Comparison of ENCODE assay signal across 9 cellular contexts in genomic region chr14:73465833-73466532, GRCh38. TPM values are rescaled to one million over a fixed set of nuclear protein-coding genes. Genes with fewer than 3 reads are reported as not detected.
DNase-seq lines count a peak whose midpoint lies in the region; ATAC-seq, FAIRE-seq and TF ChIP-seq lines count a peak whose summit lies in the region.
"Had no signal": no experiment of that assay in that cellular context is flagged by ENCODE, and none has a peak within 500 bp of the region (broad histone marks: within the 10 kb centered on the region; RNA-seq: fewer than 3 reads in every experiment).

No MANE protein-coding gene starts in this region.

- peak overlapping the region; percentile 42 for H2AFZ ChIP-seq in GM12878 (ENCODE audit: control insufficient read depth, low read depth, low read length)

- H3K36me3 ChIP-seq in GM12878 (ENCODE audit: control insufficient read depth in 2 of 2, insufficient read depth in 2 of 2, low read length in 1 of 2), result no peaks in the 10 kb centered on the region

- intact Hi-C loops in GM12878 (cut with micrococcal nuclease; ENCODE audit: unreplicated experiment), result no loop called here

- POLR2A ChIA-PET in AG04450 (lab: Yijun Ruan, JAX), result no interaction called here
- POLR2A ChIA-PET in GM12878 (lab: Charles Lee), result interaction anchor here (0.5 to 3.8 kb wide), 8 partner anchors 9 to 1106 kb away, joined by 3 to 13 read pairs (median 4); no protein-coding TSS in a partner anchor
- POLR2A ChIA-PET in RWPE1 (lab: Yijun Ruan, JAX; ENCODE audit: low non-redundant PET), result no interaction called here

- H3K4me1 ChIP-seq in GM12878 (ENCODE audit: control insufficient read depth, insufficient read depth, low read length), result peaks cover 28% of the 10 kb centered on the region

- H3K9ac ChIP-seq in GM12878 (ENCODE audit: control insufficient read depth, insufficient read depth, low read length), result no peak overlapping the region

- no peak for TF ChIP-seq CTCF in AG04450 (IDR thresholded peaks at IDR 0.05; ENCODE audit: low read depth, low read length)
- no peak for TF ChIP-seq CTCF in GM12878 (IDR thresholded peaks at IDR 0.05 in 2 of 3, conservative IDR thresholded peaks at IDR 0.05 in 1 of 3; ENCODE audit: control insufficient read depth in 2 of 3, extremely low read depth in 1 of 3, insufficient read depth in 1 of 3, low read depth in 3 of 3, low read length in 3 of 3)
- TF ChIP-seq CTCF in mesothelial cell of epicardium (IDR thresholded peaks at IDR 0.05; ENCODE audit: unreplicated experiment), result no peak
- TF ChIP-seq CTCF in RWPE1 (conservative IDR thresholded peaks at IDR 0.05; ENCODE audit: low read depth), result no peak

- TF ChIP-seq EP300 in GM12878 (IDR thresholded peaks at IDR 0.05; ENCODE audit: borderline replicate concordance in 1 of 2, control insufficient read depth in 1 of 2, low read depth in 2 of 2, low read length in 2 of 2), result no peak

- ATAC-seq in GM12878 (peak; percentile 24), GM21576 (IDR thresholded peaks at IDR 0.05; ENCODE audit: unreplicated experiment) (no peak), HG02970 (IDR thresholded peaks at IDR 0.05; ENCODE audit: low FRiP score, unreplicated experiment) (no peak)

- in situ Hi-C loops in KBM-7 (cut with MboI; ENCODE audit: low pct_unique_long_range_greater_than_20kb, low sequenced_read_pairs) (no loop called here), GM12878 (cut with MboI) (loop anchor here (5.0 kb wide), 1 partner anchor 174 kb away; no protein-coding TSS in a partner anchor)

- no peak overlapping the region for H3K4me3 Mint-ChIP-seq in mesothelial cell of epicardium

- TF ChIP-seq POLR2A in GM12878 (IDR thresholded peaks at IDR 0.05; ENCODE audit: low read depth, low read length), result no peak

- CTCF ChIA-PET in AG04450 (lab: Charles Lee), result interaction anchor here (10.1 to 11.0 kb wide), 2 partner anchors 170 to 292 kb away, joined by 107 to 173 read pairs; no protein-coding TSS in a partner anchor
- CTCF ChIA-PET in GM12878 (lab: Yijun Ruan, JAX), result interaction anchor here (0.7 to 19.2 kb wide), 6 partner anchors 104 to 293 kb away, joined by 3 to 252 read pairs (median 4); no protein-coding TSS in a partner anchor
- CTCF ChIA-PET in RWPE1 (lab: Yijun Ruan, JAX), result no interaction called here

- H3K4me3 ChIP-seq in AG04450 (ENCODE audit: low read depth, low read length), result no peak overlapping the region
- H3K4me3 ChIP-seq in GM12878, result peak overlapping the region; percentile 61; the same call in 1 of the 2 replicates

- no peaks in the 10 kb centered on the region for H3K79me2 ChIP-seq in GM12878 (ENCODE audit: control insufficient read depth, insufficient read depth, low read length)

- WGBS in GM12878 (ENCODE audit: insufficient coverage, insufficient replicate concordance, low lambda C conversion rate, missing lambda C conversion rate), result 44% methylated on average over 5 of the region's 5 CpGs

- no peaks in the 10 kb centered on the region for H4K20me1 ChIP-seq in GM12878 (ENCODE audit: control insufficient read depth, insufficient read depth)

- H3K4me1 Mint-ChIP-seq in mesothelial cell of epicardium, result peaks cover 37% of the 10 kb centered on the region

- TF ChIP-seq RAD21 in GM12878 (IDR thresholded peaks at IDR 0.05; ENCODE audit: insufficient read depth, low read depth, low read length), result no peak

- no peaks in the 10 kb centered on the region for H3K36me3 Mint-ChIP-seq in mesothelial cell of epicardium

- peak overlapping the region; percentile 31 for H3K27ac Mint-ChIP-seq in mesothelial cell of epicardium

- DNase-seq in AG04450 (ENCODE audit: low read depth, low spot score) (no peak), KBM-7 (peak; percentile 63), GM12878 (ENCODE audit: low read depth, low spot score) (no peak), mesothelial cell of epicardium (ENCODE audit: low spot score in 2 of 2, unreplicated experiment in 2 of 2) (no peak), NCI-H2107 treated with DMSO at 0.1 percent for 48 hours (lab: John Stamatoyannopoulos, UW; ENCODE audit: unreplicated experiment) (no peak), RWPE1 (ENCODE audit: low spot score) (no peak)
- DNase-seq: stimulated activated CD8-positive, alpha-beta memory T cell treated with anti-CD3 and anti-CD28 coated beads, Interleukin-4, amount 100 ng/mL, for 48 hours had no signal

- peak overlapping the region; percentile 78 for H3K4me2 ChIP-seq in GM12878 (ENCODE audit: control insufficient read depth, insufficient read depth)

- H3K27me3 ChIP-seq in AG04450 (ENCODE audit: control insufficient read depth, insufficient read depth, low read length), result no peaks in the 10 kb centered on the region
- H3K27me3 ChIP-seq in GM12878 (replicated peaks in 1 of 2; ENCODE audit: control insufficient read depth in 2 of 2, insufficient read depth in 2 of 2, low read length in 1 of 2), result no peaks in the 10 kb centered on the region

- no peaks in the 10 kb centered on the region for H3K9me3 Mint-ChIP-seq in mesothelial cell of epicardium

- H3K9me3 ChIP-seq in AG04450 (ENCODE audit: control insufficient read depth, insufficient read depth, low read length), result no peaks in the 10 kb centered on the region
- no peaks in the 10 kb centered on the region for H3K9me3 ChIP-seq in GM12878 (replicated peaks; ENCODE audit: control insufficient read depth, insufficient read depth, low read length)

- peak; percentile 38 for FAIRE-seq in GM12878 (lab: Jason Lieb, UNC)

- RAD21 ChIA-PET in GM12878 (lab: Charles Lee; ENCODE audit: unreplicated experiment), result interaction anchor here (0.9 to 26.5 kb wide), 10 partner anchors 9 to 256 kb away, joined by 3 to 591 read pairs (median 10); no protein-coding TSS in a partner anchor

- BruUV-seq in GM12878 (replicated peaks; lab: Mats Ljungman, UMichigan), result no TSS peak

- SMC1A ChIA-PET in GM12878 (lab: Charles Lee; ENCODE audit: uncharacterized antibody, unreplicated experiment), result interaction anchor here (0.7 to 17.1 kb wide), 18 partner anchors 9 to 289 kb away, joined by 3 to 311 read pairs (median 4); partner anchors contain the start of gene NUMB

- H3K27ac ChIP-seq in AG04450 (ENCODE audit: low read depth, low read length), result peak overlapping the region; percentile 66
- H3K27ac ChIP-seq in GM12878 (ENCODE audit: control insufficient read depth, insufficient read depth), result peak overlapping the region; percentile 53; the same call in 1 of the 2 replicates
- no peak overlapping the region for H3K27ac ChIP-seq in RWPE1

- no peaks in the 10 kb centered on the region for H3K27me3 Mint-ChIP-seq in mesothelial cell of epicardium (ENCODE audit: low read depth)

TF ChIP-seq in GM12878, 131 proteins besides CTCF, POLR2A, EP300 and RAD21 (continues in another document):
- TF ChIP-seq KDM1A (IDR thresholded peaks at IDR 0.05; ENCODE audit: borderline replicate concordance) (no peak), ETV6 (conservative IDR thresholded peaks at IDR 0.05 in 1 of 2, IDR thresholded peaks at IDR 0.05 in 1 of 2; ENCODE audit: borderline replicate concordance in 1 of 2, low read depth in 1 of 2) (peak in 1 of 2 experiments; percentile 29; a peak in 1 of 4 replicates), TCF7 (IDR thresholded peaks at IDR 0.05; ENCODE audit: borderline replicate concordance) (no peak), ZNF274 (IDR thresholded peaks at IDR 0.05; ENCODE audit: insufficient read depth, insufficient read length) (no peak)

RNA-seq across cellular contexts. Expression of gene NUMB, which starts 7.6 kb away (rescaled TPM):
- polyA plus RNA-seq in AG04450 (2011; rRNA removed), result 130 and 152 TPM in 2 replicates
- 153 and 216 TPM in 2 replicates for polyA minus RNA-seq in AG04450 (2011; rRNA and poly(A)+ RNA removed)
- 141 and 152 TPM in 2 replicates for total RNA-seq in GM12878 (2013; cell fraction: nucleolus; rRNA removed)
- total RNA-seq in GM12878 (2014; rRNA removed), result 28.2 and 31.0 TPM in 2 replicates
- 22.0 and 23.7 TPM in 2 replicates for total RNA-seq in GM12878 (2014; rRNA removed; fragmentation: Illumina TruSeq; extraction: Trizol)
- 49.7 and 57.4 TPM in 2 replicates for total RNA-seq in GM12878 (2021)
- polyA plus RNA-seq in GM12878 (2011; ENCODE audit: low read depth), result 23.6 TPM
- 96.5 and 147 TPM in 2 replicates for polyA plus RNA-seq in GM12878 (2011; rRNA removed)
- 162 and 211 TPM in 2 replicates for polyA plus RNA-seq in GM12878 (2011; cell fraction: cytosol; rRNA removed)
- 181 and 228 TPM in 2 replicates for polyA plus RNA-seq in GM12878 (2011; cell fraction: nucleus; rRNA removed)
- 28.5 and 35.1 TPM in 2 replicates for polyA plus RNA-seq in GM12878 (2012)
- polyA plus RNA-seq in GM12878 (2014; fragmentation: Illumina TruSeq; extraction: Trizol), result 56.3 and 59.5 TPM in 2 replicates
- polyA plus RNA-seq in GM12878 (2014; fragmentation: Nextera tagmentation; extraction: Ambion mirVana), result 10 to 100 TPM; 29.8 to 30.9 TPM
- 37.5 and 43.5 TPM in 2 replicates for polyA plus RNA-seq in GM12878 (2014; rRNA removed)
- 10 to 100 TPM; 54.3 to 54.5 TPM for polyA plus RNA-seq in GM12878 (2016; fragmentation: Nextera tagmentation; extraction: Ambion mirVana)
- polyA minus RNA-seq in GM12878 (2011; rRNA and poly(A)+ RNA removed), result 243 and 306 TPM in 2 replicates
- 61.1 and 78.4 TPM in 2 replicates for polyA minus RNA-seq in GM12878 (2011; cell fraction: cytosol; rRNA and poly(A)+ RNA removed)
- 125 and 195 TPM in 2 replicates for polyA minus RNA-seq in GM12878 (2011; cell fraction: nucleus; rRNA and poly(A)+ RNA removed)
- 85.8 to 89.8 TPM (median 88.0 TPM) in 3 replicates for total RNA-seq in mesothelial cell of epicardium

RNA-seq across cellular contexts. Expression of gene RIOX1, which starts 24.8 kb away (rescaled TPM):
- polyA plus RNA-seq in AG04450 (2011; rRNA removed) (7.0 and 8.4 TPM in 2 replicates), GM12878 (2011; rRNA removed) (11.6 and 15.9 TPM in 2 replicates), GM12878 (2014; fragmentation: Illumina TruSeq; extraction: Trizol) (16.4 and 16.7 TPM in 2 replicates), GM12878 (2014; fragmentation: Nextera tagmentation; extraction: Ambion mirVana) (1 to 10 TPM; 7.8 to 8.9 TPM), GM12878 (2014; rRNA removed) (31.6 and 34.0 TPM in 2 replicates), GM12878 (2016; fragmentation: Nextera tagmentation; extraction: Ambion mirVana) (10 to 100 TPM; 18.6 to 20.7 TPM)
- polyA minus RNA-seq in AG04450 (2011; rRNA and poly(A)+ RNA removed), result 8.9 and 12.0 TPM in 2 replicates
- 26.5 and 39.2 TPM in 2 replicates for total RNA-seq in GM12878 (2013; cell fraction: nucleolus; rRNA removed)
- total RNA-seq in GM12878 (2014; rRNA removed) (31.7 and 33.6 TPM in 2 replicates), GM12878 (2014; rRNA removed; fragmentation: Illumina TruSeq; extraction: Trizol) (17.9 and 19.4 TPM in 2 replicates), GM12878 (2021) (33.7 and 34.3 TPM in 2 replicates), mesothelial cell of epicardium (12.4 to 12.6 TPM (median 12.6 TPM) in 3 replicates)
- 7.5 TPM for polyA plus RNA-seq in GM12878 (2011; ENCODE audit: low read depth)
- polyA plus RNA-seq in GM12878 (2011; cell fraction: cytosol; rRNA removed), result 19.3 and 29.4 TPM in 2 replicates
- polyA plus RNA-seq in GM12878 (2011; cell fraction: nucleus; rRNA removed), result 17.4 and 20.7 TPM in 2 replicates
- polyA plus RNA-seq in GM12878 (2012), result 13.8 and 16.0 TPM in 2 replicates
- polyA minus RNA-seq in GM12878 (2011; rRNA and poly(A)+ RNA removed), result 20.8 and 31.6 TPM in 2 replicates
- 14.7 and 15.5 TPM in 2 replicates for polyA minus RNA-seq in GM12878 (2011; cell fraction: cytosol; rRNA and poly(A)+ RNA removed)
- 22.1 and 38.0 TPM in 2 replicates for polyA minus RNA-seq in GM12878 (2011; cell fraction: nucleus; rRNA and poly(A)+ RNA removed)
